In the genomic region with DNA sequence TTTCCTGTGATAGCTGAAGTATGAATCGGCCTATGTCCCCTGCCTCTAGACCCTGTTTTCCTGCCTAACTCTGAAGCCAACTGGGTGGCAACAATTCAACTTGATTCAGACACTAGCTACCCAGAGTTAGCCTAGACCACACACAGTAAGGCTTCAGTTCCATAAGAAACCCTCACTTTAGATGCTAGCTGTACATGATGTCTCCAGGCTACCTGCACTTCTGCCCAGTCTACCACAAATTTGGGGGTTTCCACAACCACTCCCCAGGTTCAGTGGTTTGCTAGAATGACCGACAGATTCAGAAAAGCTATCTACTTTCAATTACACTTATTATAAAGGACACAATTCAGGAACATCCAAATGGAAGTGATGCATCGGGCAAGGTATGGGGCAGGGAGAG, we compare ENCODE assay signal across 39 cellular contexts.
"Had no signal": no experiment of that assay in that cellular context is flagged by ENCODE, and none has a peak within 500 bp of the region (broad histone marks: within the 10 kb centered on the region; RNA-seq: fewer than 3 reads in every experiment).

No MANE protein-coding gene starts in this region.

- H3K9me3 ChIP-seq: adrenal gland, ascending aorta, body of pancreas, breast epithelium had no signal

- ATAC-seq: activated naive CD4-positive, alpha-beta T cell treated with anti-CD3 and anti-CD28 coated beads, Interleukin-2, amount 50 U/mL, for 72 hours; activated naive CD8-positive, alpha-beta T cell treated with anti-CD3 and anti-CD28 coated beads, Interleukin-2, amount 50 U/mL, for 24 hours; activated T-cell treated with anti-CD3 and anti-CD28 coated beads, Interleukin-2, amount 50 U/mL, for 4 hours; activated T-cell treated with anti-CD3 and anti-CD28 coated beads, Interleukin-2, amount 50 U/mL, for 72 hours; activated T-helper 17 cell treated with anti-CD3 and anti-CD28 coated beads, Interleukin-2, amount 50 U/mL, for 72 hours; body of pancreas had no signal

- H3K4me1 ChIP-seq: adrenal gland, ascending aorta, body of pancreas, breast epithelium had no signal

- FAIRE-seq: astrocyte, bronchial epithelial cell, colon had no signal

- H3K27ac ChIP-seq: adrenal gland, ascending aorta, body of pancreas, brain microvascular endothelial cell, breast epithelium, cardiac muscle cell had no signal

- H3K27ac Mint-ChIP-seq: activated naive CD4-positive, alpha-beta T cell treated with anti-CD3 and anti-CD28 coated beads for 36 hours; activated naive CD4-positive, alpha-beta T cell treated with anti-CD3 and anti-CD28 coated beads, Interleukin-2, amount 10 ng/mL, durations not matched to agents 7 days and 5 days; activated naive CD4-positive, alpha-beta T cell treated with anti-CD3 and anti-CD28 coated beads, Interleukin-2, amount 50 U/mL, for 24 hours; activated naive CD8-positive, alpha-beta T cell; activated naive CD8-positive, alpha-beta T cell treated with anti-CD3 and anti-CD28 coated beads for 36 hours; activated naive CD8-positive, alpha-beta T cell treated with anti-CD3 and anti-CD28 coated beads, Interleukin-2, amount 10 ng/mL, durations not matched to agents 7 days and 5 days; activated naive CD8-positive, alpha-beta T cell treated with anti-CD3 and anti-CD28 coated beads, Interleukin-2, amount 50 U/mL, for 24 hours; activated T-cell treated with anti-CD3 and anti-CD28 coated beads, Interleukin-2, amount 50 U/mL, for 72 hours; activated T-helper 1 cell treated with anti-CD3 and anti-CD28 coated beads, Interleukin-12 subunit alpha, Interleukin-12 subunit beta, Interleukin-2, Interleukin-4 antibody, amounts not matched to agents 30 ng/mL and 10 ng/mL and 1 ng/mL, durations not matched to agents 14 hours and 24 hours and 36 hours; activated T-helper 17 cell treated with anti-CD3 and anti-CD28 coated beads, Interleukin-2, amount 50 U/mL, for 72 hours; activated T-helper 2 cell treated with anti-CD3 and anti-CD28 coated beads, Interferon-gamma antibody, Interleukin-2, Interleukin-4, amounts not matched to agents 10 μg/mL and 5 μg/mL and 100 μg/mL, durations not matched to agents 14 hours and 24 hours and 36 hours; brain had no signal

- H3K36me3 ChIP-seq: adrenal gland, ascending aorta, brain microvascular endothelial cell, breast epithelium, cardiac muscle cell had no signal

- H3K27me3 Mint-ChIP-seq: activated naive CD4-positive, alpha-beta T cell treated with anti-CD3 and anti-CD28 coated beads, Interleukin-2, amount 10 ng/mL, durations not matched to agents 7 days and 5 days; activated naive CD8-positive, alpha-beta T cell; activated naive CD8-positive, alpha-beta T cell treated with anti-CD3 and anti-CD28 coated beads for 36 hours; activated naive CD8-positive, alpha-beta T cell treated with anti-CD3 and anti-CD28 coated beads, Interleukin-2, amount 50 U/mL, for 24 hours; activated T-helper 17 cell treated with anti-CD3 and anti-CD28 coated beads, Interleukin-2, amount 50 U/mL, for 72 hours; brain had no signal

- DNase-seq: activated effector memory CD4-positive, alpha-beta T cell treated with anti-CD3 and anti-CD28 coated beads, Interleukin-2, amount 50 U/mL, for 16 hours; activated effector memory CD4-positive, alpha-beta T cell treated with Interleukin-2 at 50 U/mL for 16 hours; activated gamma-delta T cell; activated gamma-delta T cell treated with Interleukin-2 at 50 U/mL for 16 hours; activated naive CD4-positive, alpha-beta T cell; activated naive CD4-positive, alpha-beta T cell treated with anti-CD3 and anti-CD28 coated beads for 36 hours; activated naive CD4-positive, alpha-beta T cell treated with anti-CD3 and anti-CD28 coated beads, Interleukin-2, amount 10 ng/mL, durations not matched to agents 7 days and 5 days; activated naive CD4-positive, alpha-beta T cell treated with anti-CD3 and anti-CD28 coated beads, Interleukin-2, amount 50 U/mL, for 16 hours; activated naive CD4-positive, alpha-beta T cell treated with Interleukin-2 at 50 U/mL for 16 hours; activated naive CD8-positive, alpha-beta T cell treated with anti-CD3 and anti-CD28 coated beads for 36 hours; activated naive CD8-positive, alpha-beta T cell treated with anti-CD3 and anti-CD28 coated beads, Interleukin-2, amount 10 ng/mL, durations not matched to agents 7 days and 5 days; activated naive CD8-positive, alpha-beta T cell treated with anti-CD3 and anti-CD28 coated beads, Interleukin-2, amount 50 U/mL, for 24 hours; activated T-cell treated with anti-CD3 and anti-CD28 coated beads, Interleukin-2, amount 50 U/mL, for 4 hours; activated T-cell treated with anti-CD3 and anti-CD28 coated beads, Interleukin-2, amount 50 U/mL, for 48 hours; activated T-cell treated with anti-CD3 and anti-CD28 coated beads, Interleukin-2, amount 50 U/mL, for 72 hours; adrenal gland; amniotic stem cell; amygdala; anterior cingulate cortex; aorta; body of pancreas; brain microvascular endothelial cell; caudate nucleus; central memory CD4-positive, alpha-beta T cell; cerebellar nuclear complex had no signal

- H3K27me3 ChIP-seq: adrenal gland, ascending aorta, body of pancreas, brain microvascular endothelial cell, breast epithelium, cardiac muscle cell had no signal

- H3K4me3 Mint-ChIP-seq: activated naive CD4-positive, alpha-beta T cell treated with anti-CD3 and anti-CD28 coated beads for 36 hours; activated naive CD4-positive, alpha-beta T cell treated with anti-CD3 and anti-CD28 coated beads, Interleukin-2, amount 10 ng/mL, durations not matched to agents 7 days and 5 days; activated naive CD4-positive, alpha-beta T cell treated with anti-CD3 and anti-CD28 coated beads, Interleukin-2, amount 50 U/mL, for 24 hours; activated naive CD8-positive, alpha-beta T cell; activated naive CD8-positive, alpha-beta T cell treated with anti-CD3 and anti-CD28 coated beads for 36 hours; activated naive CD8-positive, alpha-beta T cell treated with anti-CD3 and anti-CD28 coated beads, Interleukin-2, amount 10 ng/mL, durations not matched to agents 7 days and 5 days; activated naive CD8-positive, alpha-beta T cell treated with anti-CD3 and anti-CD28 coated beads, Interleukin-2, amount 50 U/mL, for 24 hours; activated T-cell treated with anti-CD3 and anti-CD28 coated beads, Interleukin-2, amount 50 U/mL, for 4 hours; activated T-cell treated with anti-CD3 and anti-CD28 coated beads, Interleukin-2, amount 50 U/mL, for 72 hours; activated T-helper 1 cell treated with anti-CD3 and anti-CD28 coated beads, Interleukin-12 subunit alpha, Interleukin-12 subunit beta, Interleukin-2, Interleukin-4 antibody, amounts not matched to agents 30 ng/mL and 10 ng/mL and 1 ng/mL, durations not matched to agents 14 hours and 24 hours and 36 hours; activated T-helper 17 cell treated with anti-CD3 and anti-CD28 coated beads, Interleukin-2, amount 50 U/mL, for 72 hours; brain; central memory CD8-positive, alpha-beta T cell had no signal

- H3K36me3 Mint-ChIP-seq: activated naive CD4-positive, alpha-beta T cell treated with anti-CD3 and anti-CD28 coated beads, Interleukin-2, amount 10 ng/mL, durations not matched to agents 7 days and 5 days; activated naive CD4-positive, alpha-beta T cell treated with anti-CD3 and anti-CD28 coated beads, Interleukin-2, amount 50 U/mL, for 24 hours; activated naive CD4-positive, alpha-beta T cell treated with anti-CD3 and anti-CD28 coated beads, Interleukin-2, amount 50 U/mL, for 72 hours; activated naive CD8-positive, alpha-beta T cell; activated naive CD8-positive, alpha-beta T cell treated with anti-CD3 and anti-CD28 coated beads for 36 hours; activated naive CD8-positive, alpha-beta T cell treated with anti-CD3 and anti-CD28 coated beads, Interleukin-2, amount 10 ng/mL, durations not matched to agents 7 days and 5 days had no signal

- H3K4me3 ChIP-seq: adrenal gland, ascending aorta, body of pancreas, breast epithelium, cardiac muscle cell had no signal

- H3K9me3 Mint-ChIP-seq: activated naive CD4-positive, alpha-beta T cell treated with anti-CD3 and anti-CD28 coated beads for 36 hours; activated naive CD4-positive, alpha-beta T cell treated with anti-CD3 and anti-CD28 coated beads, Interleukin-2, amount 10 ng/mL, durations not matched to agents 7 days and 5 days; activated naive CD4-positive, alpha-beta T cell treated with anti-CD3 and anti-CD28 coated beads, Interleukin-2, amount 50 U/mL, for 24 hours; activated naive CD4-positive, alpha-beta T cell treated with anti-CD3 and anti-CD28 coated beads, Interleukin-2, amount 50 U/mL, for 72 hours; activated naive CD8-positive, alpha-beta T cell treated with anti-CD3 and anti-CD28 coated beads for 36 hours; activated naive CD8-positive, alpha-beta T cell treated with anti-CD3 and anti-CD28 coated beads, Interleukin-2, amount 10 ng/mL, durations not matched to agents 7 days and 5 days; activated naive CD8-positive, alpha-beta T cell treated with anti-CD3 and anti-CD28 coated beads, Interleukin-2, amount 50 U/mL, for 24 hours; activated T-cell treated with anti-CD3 and anti-CD28 coated beads, Interleukin-2, amount 50 U/mL, for 4 hours; activated T-cell treated with anti-CD3 and anti-CD28 coated beads, Interleukin-2, amount 50 U/mL, for 72 hours; activated T-helper 1 cell treated with anti-CD3 and anti-CD28 coated beads, Interleukin-12 subunit alpha, Interleukin-12 subunit beta, Interleukin-2, Interleukin-4 antibody, amounts not matched to agents 30 ng/mL and 10 ng/mL and 1 ng/mL, durations not matched to agents 14 hours and 24 hours and 36 hours; activated T-helper 17 cell treated with anti-CD3 and anti-CD28 coated beads, Interleukin-2, amount 50 U/mL, for 72 hours; activated T-helper 2 cell treated with anti-CD3 and anti-CD28 coated beads, Interferon-gamma antibody, Interleukin-2, Interleukin-4, amounts not matched to agents 10 μg/mL and 5 μg/mL and 100 μg/mL, durations not matched to agents 14 hours and 24 hours and 36 hours; brain; central memory CD8-positive, alpha-beta T cell had no signal

- H3K4me1 Mint-ChIP-seq: activated naive CD4-positive, alpha-beta T cell treated with anti-CD3 and anti-CD28 coated beads, Interleukin-2, amount 10 ng/mL, durations not matched to agents 7 days and 5 days; activated naive CD4-positive, alpha-beta T cell treated with anti-CD3 and anti-CD28 coated beads, Interleukin-2, amount 50 U/mL, for 24 hours; activated naive CD8-positive, alpha-beta T cell treated with anti-CD3 and anti-CD28 coated beads for 36 hours; activated naive CD8-positive, alpha-beta T cell treated with anti-CD3 and anti-CD28 coated beads, Interleukin-2, amount 10 ng/mL, durations not matched to agents 7 days and 5 days; activated naive CD8-positive, alpha-beta T cell treated with anti-CD3 and anti-CD28 coated beads, Interleukin-2, amount 50 U/mL, for 24 hours; activated T-helper 17 cell treated with anti-CD3 and anti-CD28 coated beads, Interleukin-2, amount 50 U/mL, for 72 hours; brain; central memory CD8-positive, alpha-beta T cell had no signal
